30 cellular contexts compared by ENCODE assay signal in the genomic region with DNA sequence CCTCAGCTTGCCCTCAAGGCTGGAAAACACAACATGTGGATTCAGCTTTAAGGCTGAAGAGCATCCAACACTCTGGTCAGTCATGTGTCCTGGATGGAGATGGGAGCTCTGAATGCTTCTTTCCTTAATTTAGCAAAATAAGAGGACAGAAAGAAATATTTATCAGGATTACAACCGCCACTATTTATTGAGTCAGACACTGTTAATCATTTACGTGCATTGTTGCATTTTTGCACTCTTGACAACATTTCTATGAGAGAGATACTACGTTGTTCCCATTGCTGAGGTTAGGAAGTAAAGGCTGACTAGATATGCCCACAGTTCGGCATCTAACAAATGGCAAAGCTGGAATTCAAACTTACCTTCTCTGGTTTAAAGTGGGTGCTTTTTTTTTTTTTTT.
"Had no signal": no experiment of that assay in that cellular context is flagged by ENCODE, and none has a peak within 500 bp of the region (broad histone marks: within the 10 kb centered on the region; RNA-seq: fewer than 3 reads in every experiment).

No MANE protein-coding gene starts in this region.

- ATAC-seq: activated CD4-positive, CD25-positive, alpha-beta regulatory T cell treated with anti-CD3 and anti-CD28 coated beads, Interleukin-2, amount 50 U/mL, for 24 hours; activated CD8-positive, alpha-beta T cell treated with anti-CD3 and anti-CD28 coated beads for 36 hours; activated naive CD4-positive, alpha-beta T cell treated with anti-CD3 and anti-CD28 coated beads, Interleukin-2, amount 50 U/mL, for 72 hours; activated T-cell treated with anti-CD3 and anti-CD28 coated beads, Interleukin-2, amount 50 U/mL, for 4 hours; activated T-helper 17 cell treated with anti-CD3 and anti-CD28 coated beads, Interleukin-2, amount 50 U/mL, for 72 hours; gastroesophageal sphincter; T-helper 17 cell had no signal

- H3K27me3 ChIP-seq: ascending aorta, breast epithelium, cardiac muscle cell, colonic mucosa, esophagus squamous epithelium, gastroesophageal sphincter had no signal

- H3K9me3 ChIP-seq: ascending aorta, breast epithelium, colonic mucosa, esophagus squamous epithelium had no signal

- H3K4me3 Mint-ChIP-seq: activated B cell treated with CpG ODN at 0.5 μM for 24 hours; activated CD8-positive, alpha-beta T cell treated with anti-CD3 and anti-CD28 coated beads for 36 hours; activated naive CD4-positive, alpha-beta T cell treated with anti-CD3 and anti-CD28 coated beads for 36 hours; activated naive CD8-positive, alpha-beta T cell treated with anti-CD3 and anti-CD28 coated beads, Interleukin-2, amount 10 ng/mL, durations not matched to agents 7 days and 5 days; activated T-cell treated with anti-CD3 and anti-CD28 coated beads, Interleukin-2, amount 50 U/mL, for 4 hours; activated T-helper 17 cell treated with anti-CD3 and anti-CD28 coated beads, Interleukin-2, amount 50 U/mL, for 72 hours; brain; T-helper 2 cell treated with Interferon-gamma antibody and Interleukin-4, amounts not matched to agents 5 μg/mL and 100 μg/mL, for 36 hours had no signal

- H3K4me3 ChIP-seq: ascending aorta, breast epithelium, cardiac muscle cell, colonic mucosa, esophagus squamous epithelium, gastroesophageal sphincter had no signal

- H3K36me3 Mint-ChIP-seq: activated naive CD4-positive, alpha-beta T cell treated with anti-CD3 and anti-CD28 coated beads, Interleukin-2, amount 50 U/mL, for 72 hours; activated naive CD8-positive, alpha-beta T cell treated with anti-CD3 and anti-CD28 coated beads, Interleukin-2, amount 10 ng/mL, durations not matched to agents 7 days and 5 days had no signal

- H3K27me3 Mint-ChIP-seq: activated B cell treated with CpG ODN at 0.5 μM for 24 hours; activated CD8-positive, alpha-beta T cell treated with anti-CD3 and anti-CD28 coated beads for 36 hours; activated naive CD8-positive, alpha-beta T cell treated with anti-CD3 and anti-CD28 coated beads, Interleukin-2, amount 10 ng/mL, durations not matched to agents 7 days and 5 days; activated T-helper 17 cell treated with anti-CD3 and anti-CD28 coated beads, Interleukin-2, amount 50 U/mL, for 72 hours; brain; T-helper 17 cell had no signal

- H3K4me1 ChIP-seq: ascending aorta, breast epithelium, colonic mucosa, esophagus squamous epithelium, gastroesophageal sphincter had no signal

- H3K36me3 ChIP-seq: ascending aorta, breast epithelium, cardiac muscle cell, colonic mucosa, esophagus squamous epithelium, gastroesophageal sphincter, WERI-Rb-1 had no signal

- H3K4me1 Mint-ChIP-seq: activated B cell treated with CpG ODN at 0.5 μM for 24 hours; activated naive CD8-positive, alpha-beta T cell treated with anti-CD3 and anti-CD28 coated beads, Interleukin-2, amount 10 ng/mL, durations not matched to agents 7 days and 5 days; activated T-helper 17 cell treated with anti-CD3 and anti-CD28 coated beads, Interleukin-2, amount 50 U/mL, for 72 hours; brain; T-helper 17 cell had no signal

- DNase-seq: activated B cell treated with CpG ODN at 0.5 μM for 24 hours; activated CD4-positive, alpha-beta T cell treated with anti-CD3 and anti-CD28 coated beads for 48 hours; activated CD4-positive, alpha-beta T cell treated with anti-CD3 and anti-CD28 coated beads, Interleukin-2, amount 50 U/mL, for 1 hour; activated CD4-positive, alpha-beta T cell treated with anti-CD3 and anti-CD28 coated beads, Interleukin-2, amount 50 U/mL, for 48 hours; activated CD8-positive, alpha-beta memory T cell treated with anti-CD3 and anti-CD28 coated beads for 24 hours; activated CD8-positive, alpha-beta T cell treated with anti-CD3 and anti-CD28 coated beads for 36 hours; activated effector memory CD4-positive, alpha-beta T cell treated with Interleukin-2 at 50 U/mL for 16 hours; activated naive CD4-positive, alpha-beta T cell treated with anti-CD3 and anti-CD28 coated beads for 36 hours; activated naive CD8-positive, alpha-beta T cell treated with anti-CD3 and anti-CD28 coated beads, Interleukin-2, amount 10 ng/mL, durations not matched to agents 7 days and 5 days; activated T-cell treated with anti-CD3 and anti-CD28 coated beads, Interleukin-2, amount 50 U/mL, for 4 hours; central memory CD4-positive, alpha-beta T cell; cerebellar nuclear complex; colonic mucosa; effector CD8-positive, alpha-beta T cell; esophagus squamous epithelium; foreskin melanocyte; T-helper 1 cell; T-helper 17 cell; T1000; WERI-Rb-1 had no signal

- H3K27ac Mint-ChIP-seq: activated B cell treated with CpG ODN at 0.5 μM for 24 hours; activated CD8-positive, alpha-beta T cell treated with anti-CD3 and anti-CD28 coated beads for 36 hours; activated naive CD4-positive, alpha-beta T cell treated with anti-CD3 and anti-CD28 coated beads, Interleukin-2, amount 50 U/mL, for 72 hours; activated naive CD8-positive, alpha-beta T cell treated with anti-CD3 and anti-CD28 coated beads, Interleukin-2, amount 10 ng/mL, durations not matched to agents 7 days and 5 days; activated T-helper 17 cell treated with anti-CD3 and anti-CD28 coated beads, Interleukin-2, amount 50 U/mL, for 72 hours; brain; T-helper 17 cell; T-helper 2 cell treated with Interferon-gamma antibody and Interleukin-4, amounts not matched to agents 5 μg/mL and 100 μg/mL, for 36 hours had no signal

- H3K27ac ChIP-seq: ascending aorta, breast epithelium, cardiac muscle cell, colonic mucosa, epithelial cell of prostate, esophagus squamous epithelium, gastroesophageal sphincter, WERI-Rb-1 had no signal

- H3K9me3 Mint-ChIP-seq: activated naive CD4-positive, alpha-beta T cell treated with anti-CD3 and anti-CD28 coated beads, Interleukin-2, amount 50 U/mL, for 72 hours; activated naive CD8-positive, alpha-beta T cell treated with anti-CD3 and anti-CD28 coated beads, Interleukin-2, amount 10 ng/mL, durations not matched to agents 7 days and 5 days; activated T-helper 17 cell treated with anti-CD3 and anti-CD28 coated beads, Interleukin-2, amount 50 U/mL, for 72 hours had no signal
